In genomic region chr9:69672828-69673640, GRCh38 we compare ENCODE assay signal across 8 cellular contexts. TPM values are rescaled to one million over a fixed set of nuclear protein-coding genes. Genes with fewer than 3 reads are reported as not detected.
DNase-seq lines count a peak whose midpoint lies in the region; ATAC-seq and TF ChIP-seq lines count a peak whose summit lies in the region.

No MANE protein-coding gene starts in this region.

- H3K79me2 ChIP-seq in hepatocyte: no peaks in the 10 kb centered on the region

- peaks cover 45% of the 10 kb centered on the region for H3K27me3 Mint-ChIP-seq in T-helper 2 cell treated with Interferon-gamma antibody and Interleukin-4, amounts not matched to agents 5 μg/mL and 100 μg/mL, for 36 hours (ENCODE audit: low read depth)

- H3K9me3 ChIP-seq in hepatocyte (ENCODE audit: low read depth) (no peaks in the 10 kb centered on the region), aorta (ENCODE audit: control insufficient read depth, low read length) (no peaks in the 10 kb centered on the region)

- H3K27ac Mint-ChIP-seq in T-helper 2 cell treated with Interferon-gamma antibody and Interleukin-4, amounts not matched to agents 5 μg/mL and 100 μg/mL, for 36 hours: no peak overlapping the region

- H3K4me1 ChIP-seq in hepatocyte (ENCODE audit: insufficient read depth) (peaks cover 6% of the 10 kb centered on the region), rectal smooth muscle tissue (ENCODE audit: control insufficient read depth, insufficient read depth, low read length) (peaks cover 7% of the 10 kb centered on the region), aorta (ENCODE audit: control insufficient read depth in 1 of 2, insufficient read depth in 2 of 2, low read length in 2 of 2) (no peaks in the 10 kb centered on the region)

- no peaks in the 10 kb centered on the region for H4K20me1 ChIP-seq in hepatocyte (ENCODE audit: insufficient read depth, poor library complexity, severe bottlenecking)

- H3K36me3 ChIP-seq in hepatocyte (replicated peaks; ENCODE audit: insufficient read depth, low read depth) (no peaks in the 10 kb centered on the region), rectal smooth muscle tissue (ENCODE audit: control insufficient read depth, insufficient read depth, low read length) (no peaks in the 10 kb centered on the region), aorta (ENCODE audit: control insufficient read depth in 1 of 2, insufficient read depth in 2 of 2, low read length in 1 of 2) (no peaks in the 10 kb centered on the region)

- peak overlapping the region; percentile 98 for H3K4me2 ChIP-seq in hepatocyte

- H3K9me3 Mint-ChIP-seq in T-helper 2 cell treated with Interferon-gamma antibody and Interleukin-4, amounts not matched to agents 5 μg/mL and 100 μg/mL, for 36 hours: no peaks in the 10 kb centered on the region

- TF ChIP-seq CTCF in GM12875 (IDR thresholded peaks at IDR 0.05; ENCODE audit: borderline replicate concordance, insufficient read depth, low read depth, low read length): peak; percentile 82
- TF ChIP-seq CTCF in astrocyte of the cerebellum (IDR thresholded peaks at IDR 0.05; ENCODE audit: low read depth, low read length, missing control alignments): peak; percentile 89
- peak; percentile 91 for TF ChIP-seq CTCF in hepatocyte (IDR thresholded peaks at IDR 0.05; ENCODE audit: poor library complexity)

- H3K27ac ChIP-seq in hepatocyte (peak overlapping the region; percentile 83), rectal smooth muscle tissue (ENCODE audit: low read depth, low read length) (peak overlapping the region; percentile 77), aorta (ENCODE audit: low read depth in 1 of 2, low read length in 2 of 2) (peak overlapping the region in 1 of 2 donors; percentile 46)

- H3K4me1 Mint-ChIP-seq in T-helper 2 cell treated with Interferon-gamma antibody and Interleukin-4, amounts not matched to agents 5 μg/mL and 100 μg/mL, for 36 hours (ENCODE audit: low read depth): peaks cover 18% of the 10 kb centered on the region

- intact Hi-C loops in aorta (cut with DNase I): loop anchor here (2.0 to 10.0 kb wide), 3 partner anchors 84 to 202 kb away; no protein-coding TSS in a partner anchor

- 10% methylated on average over 43 of the region's 44 CpGs for WGBS in hepatocyte (ENCODE audit: low lambda C conversion rate, missing lambda C conversion rate)
- 1 to 2% methylated on average over 42 to 44 of the region's 44 CpGs for WGBS in aorta, 2 donors

- H2AFZ ChIP-seq in hepatocyte: peak overlapping the region; percentile 94

- peaks cover 10% of the 10 kb centered on the region for H3K27me3 ChIP-seq in hepatocyte
- no peaks in the 10 kb centered on the region for H3K27me3 ChIP-seq in rectal smooth muscle tissue (ENCODE audit: control insufficient read depth, insufficient read depth, low read length)
- no peaks in the 10 kb centered on the region for H3K27me3 ChIP-seq in aorta (ENCODE audit: control insufficient read depth in 1 of 2, insufficient read depth in 2 of 2, low read length in 1 of 2)

- no peaks in the 10 kb centered on the region for H3K9me2 ChIP-seq in hepatocyte (replicated peaks; ENCODE audit: insufficient read depth)

- H3K4me3 ChIP-seq in GM12875 (ENCODE audit: low read depth, low read length): peak overlapping the region; percentile 31
- H3K4me3 ChIP-seq in astrocyte of the cerebellum (ENCODE audit: low read depth, low read length): peak overlapping the region; percentile 70
- peak overlapping the region; percentile 68 for H3K4me3 ChIP-seq in hepatocyte
- peak overlapping the region; percentile 94 for H3K4me3 ChIP-seq in rectal smooth muscle tissue (ENCODE audit: low read length)
- peak overlapping the region; percentile 72 to 96 for H3K4me3 ChIP-seq in aorta (ENCODE audit: low read length in 2 of 2)

- H3K36me3 Mint-ChIP-seq in T-helper 2 cell treated with Interferon-gamma antibody and Interleukin-4, amounts not matched to agents 5 μg/mL and 100 μg/mL, for 36 hours (ENCODE audit: low read depth): no peaks in the 10 kb centered on the region

- H3K4me3 Mint-ChIP-seq in T-helper 2 cell treated with Interferon-gamma antibody and Interleukin-4, amounts not matched to agents 5 μg/mL and 100 μg/mL, for 36 hours: peak overlapping the region; percentile 81

- H3K9ac ChIP-seq in rectal smooth muscle tissue (ENCODE audit: low read length): peak overlapping the region; percentile 24

- in situ Hi-C loops in astrocyte of the cerebellum (cut with HindIII; ENCODE audit: low sequenced_read_pairs): no loop called here

- peak; percentile 87 for ATAC-seq in HG02840 (IDR thresholded peaks at IDR 0.05; ENCODE audit: low FRiP score, unreplicated experiment)
- peak; percentile 93 for ATAC-seq in aorta (ENCODE audit: low FRiP score)

- DNase-seq in NCI-H1436 (lab: John Stamatoyannopoulos, UW) (peak; percentile 83), astrocyte of the cerebellum (ENCODE audit: low read depth) (peak; percentile 79), hepatocyte (ENCODE audit: low spot score) (peak; percentile 92), aorta (peak; percentile 91 to 95)
- peak; percentile 69 for DNase-seq in T-helper 2 cell treated with Interferon-gamma antibody and Interleukin-4, amounts not matched to agents 5 μg/mL and 100 μg/mL, for 36 hours (ENCODE audit: low spot score)

RNA-seq across cellular contexts. Expression of gene APBA1, which starts 0.9 kb away (rescaled TPM):
- total RNA-seq in hepatocyte: 6.4 and 12.0 TPM in 2 replicates
- polyA plus RNA-seq in hepatocyte: 1.2 and 1.5 TPM in 2 replicates
- 10 to 100 TPM in 1 of 2 donors, 1 to 10 TPM in 1; 8.0 to 12.6 TPM for total RNA-seq in aorta
- polyA plus RNA-seq in aorta: 1 to 10 TPM; 1.9 to 7.8 TPM

Comparison
In these comparisons a context has a peak if more than half of its experiments do, and no peak if none do; other contexts are left out.
1. H3K4me3 ChIP-seq: peak in every context shown above with its lines; median percentile 94 in rectal smooth muscle tissue; 84 in aorta; 70 in astrocyte of the cerebellum; 68 in hepatocyte; 31 in GM12875.